In the genomic region with DNA sequence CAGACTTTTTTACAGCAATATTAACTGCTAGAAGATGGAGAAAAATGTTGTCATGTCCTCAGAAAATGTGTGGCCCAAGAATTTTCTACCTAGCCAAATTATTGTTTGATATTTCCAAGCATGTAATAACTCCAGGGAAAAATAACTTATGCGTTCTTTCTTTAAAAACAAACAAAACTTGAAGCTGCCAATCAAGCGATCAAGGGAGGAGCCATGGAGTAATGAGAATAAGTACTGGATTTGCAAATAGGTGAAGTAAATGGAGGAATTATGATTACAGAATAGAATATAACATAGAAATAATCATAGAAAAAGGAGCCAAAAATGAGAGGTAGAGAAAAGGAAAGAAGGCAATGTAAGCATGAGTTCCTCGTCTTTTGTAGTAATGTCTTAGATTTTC, we compare ENCODE assay signal across 18 cellular contexts.
DNase-seq lines count a peak whose midpoint lies in the region; ATAC-seq, FAIRE-seq and TF ChIP-seq lines count a peak whose summit lies in the region.
"Had no signal": no experiment of that assay in that cellular context is flagged by ENCODE, and none has a peak within 500 bp of the region (broad histone marks: within the 10 kb centered on the region; RNA-seq: fewer than 3 reads in every experiment).

No MANE protein-coding gene starts in this region.

- H3K9ac ChIP-seq in Loucy (ENCODE audit: low read depth, low read length, poor library complexity, severe bottlenecking) (peak overlapping the region; percentile 30), K562 (ENCODE audit: insufficient read depth in 1 of 2, low read depth in 2 of 2, low read length in 2 of 2) (no peak overlapping the region)
- H3K9ac ChIP-seq: BLaER1 treated with 17β-estradiol and CSF1 and Interleukin-3, amounts not matched to agents 10 nM and 100 nM had no signal

- H3K27me3 Mint-ChIP-seq in mesothelial cell of epicardium (ENCODE audit: low read depth) = peaks cover 1% of the 10 kb centered on the region
- H3K27me3 Mint-ChIP-seq in WTC11 (ENCODE audit: low read depth) = no peaks in the 10 kb centered on the region
- H3K27me3 Mint-ChIP-seq: B cell had no signal

- TF ChIP-seq RAD21 in K562 (CRISPR knock-in tag; conservative IDR thresholded peaks at IDR 0.05 in 1 of 2, IDR thresholded peaks at IDR 0.05 in 1 of 2) = no peak

- H3K27ac ChIP-seq in K562 (ENCODE audit: extremely low read depth, low read depth, low read length) = no peak overlapping the region
- peak overlapping the region; percentile 15 to 64 for H3K27ac ChIP-seq in uterus
- no peak overlapping the region for H3K27ac ChIP-seq in Peyer's patch
- H3K27ac ChIP-seq: BLaER1 treated with 17β-estradiol and CSF1 and Interleukin-3, amounts not matched to agents 10 nM and 100 nM had no signal

- BruUV-seq in K562 (replicated peaks; lab: Mats Ljungman, UMichigan) = no TSS peak

- H3K27ac Mint-ChIP-seq in mesothelial cell of epicardium = peak overlapping the region; percentile 68
- H3K27ac Mint-ChIP-seq in WTC11 = no peak overlapping the region
- H3K27ac Mint-ChIP-seq: B cell; CD8-positive, alpha-beta T cell; GM23338 had no signal

- H3K36me3 ChIP-seq in Loucy (ENCODE audit: insufficient read depth, low read length) (no peaks in the 10 kb centered on the region), K562 (ENCODE audit: control insufficient read depth, insufficient read depth, low read length) (no peaks in the 10 kb centered on the region), uterus (no peaks in the 10 kb centered on the region), Peyer's patch (no peaks in the 10 kb centered on the region)
- H3K36me3 ChIP-seq: BLaER1 treated with 17β-estradiol and CSF1 and Interleukin-3, amounts not matched to agents 10 nM and 100 nM had no signal

- H3K79me2 ChIP-seq in Loucy (ENCODE audit: insufficient read depth, low read length) = peaks cover 3% of the 10 kb centered on the region; the same call in 1 of the 2 replicates
- H3K79me2 ChIP-seq in K562 (ENCODE audit: control insufficient read depth, insufficient read depth, low read length) = no peaks in the 10 kb centered on the region

- H3K4me2 ChIP-seq in Loucy (ENCODE audit: low read depth, low read length, poor library complexity, severe bottlenecking) (peak overlapping the region; percentile 60), K562 (ENCODE audit: insufficient read depth, low read length) (no peak overlapping the region)
- H3K4me2 ChIP-seq: GM23338 had no signal

- H3K9me2 ChIP-seq in Loucy (replicated peaks; ENCODE audit: low read depth, low read length) = no peaks in the 10 kb centered on the region

- intact Hi-C loops in K562 (cut with micrococcal nuclease) = loop anchor here (10.0 kb wide), 2 partner anchors 297 to 623 kb away; partner anchors contain the start of gene TRIM13
- intact Hi-C loops in uterus (cut with DNase I; ENCODE audit: low total_unique reads) = no loop called here

- no peak for DNase-seq in K562 (ENCODE audit: extremely low read depth in 1 of 4, low spot score in 3 of 4)
- no peak for DNase-seq in mesothelial cell of epicardium (ENCODE audit: low spot score in 2 of 2, unreplicated experiment in 2 of 2)
- no peak for DNase-seq in uterus
- DNase-seq in DMS53 treated with DMSO at 0.1 percent for 48 hours (lab: John Stamatoyannopoulos, UW; ENCODE audit: unreplicated experiment) = no peak
- DNase-seq in WTC11 (ENCODE audit: low spot score) = no peak
- DNase-seq in Peyer's patch = no peak
- DNase-seq: Calu3; CD8-positive, alpha-beta T cell; DND-41 had no signal

- no peaks in the 10 kb centered on the region for H3K36me3 Mint-ChIP-seq in mesothelial cell of epicardium
- no peaks in the 10 kb centered on the region for H3K36me3 Mint-ChIP-seq in WTC11
- H3K36me3 Mint-ChIP-seq: CD8-positive, alpha-beta T cell had no signal

- ATAC-seq in K562 (no peak), WTC11 (no peak)
- ATAC-seq: CD8-positive, alpha-beta T cell; GM23338; HCT116 had no signal

- TF ChIP-seq POLR2A in K562 (conservative IDR thresholded peaks at IDR 0.05) = no peak
- TF ChIP-seq POLR2A in uterus (IDR thresholded peaks at IDR 0.05) = no peak
- TF ChIP-seq POLR2A in Peyer's patch (IDR thresholded peaks at IDR 0.05) = no peak

- H4K20me1 ChIP-seq in Loucy (ENCODE audit: insufficient read depth, low read length, poor library complexity, severe bottlenecking) (no peaks in the 10 kb centered on the region), K562 (replicated peaks; ENCODE audit: control insufficient read depth, insufficient read depth, low read length) (no peaks in the 10 kb centered on the region)
- H4K20me1 ChIP-seq: BLaER1 treated with 17β-estradiol and CSF1 and Interleukin-3, amounts not matched to agents 10 nM and 100 nM had no signal

- H3K9me3 ChIP-seq in Loucy (ENCODE audit: insufficient read depth, low read depth, low read length) (no peaks in the 10 kb centered on the region), K562 (replicated peaks; ENCODE audit: control insufficient read depth, insufficient read depth, low read depth, low read length) (no peaks in the 10 kb centered on the region), uterus (no peaks in the 10 kb centered on the region), Peyer's patch (no peaks in the 10 kb centered on the region)

- POLR2A ChIA-PET in K562 (lab: Yijun Ruan, JAX) (no interaction called here), WTC11 (lab: Charles Lee) (interaction anchor here (1.2 kb wide), 1 partner anchor 17 kb away, joined by 3 read pairs; no protein-coding TSS in a partner anchor)

- TF ChIP-seq CTCF in Loucy (conservative IDR thresholded peaks at IDR 0.05; ENCODE audit: low read length) = no peak
- TF ChIP-seq CTCF in K562 (IDR thresholded peaks at IDR 0.05 in 2 of 3, conservative IDR thresholded peaks at IDR 0.05 in 1 of 3; ENCODE audit: insufficient read depth in 2 of 3, low read depth in 1 of 3, low read length in 3 of 3) = no peak
- no peak for TF ChIP-seq CTCF in mesothelial cell of epicardium (IDR thresholded peaks at IDR 0.05; ENCODE audit: unreplicated experiment)
- TF ChIP-seq CTCF in uterus (IDR thresholded peaks at IDR 0.05) = no peak
- no peak for TF ChIP-seq CTCF in WTC11 (IDR thresholded peaks at IDR 0.05)
- TF ChIP-seq CTCF in Peyer's patch (IDR thresholded peaks at IDR 0.05) = no peak

- H3K4me1 ChIP-seq in Loucy (ENCODE audit: insufficient read depth, low read length, poor library complexity, severe bottlenecking) (peaks cover 58% of the 10 kb centered on the region), K562 (replicated peaks in 1 of 2; ENCODE audit: control insufficient read depth in 2 of 2, insufficient read depth in 2 of 2, low read length in 2 of 2) (peaks cover 0 to 15% of the 10 kb centered on the region in 2 experiments; a peak in 3 of 5 replicates), uterus (no peaks in the 10 kb centered on the region), Peyer's patch (no peaks in the 10 kb centered on the region)

- H3K4me1 Mint-ChIP-seq in mesothelial cell of epicardium = peaks cover 33% of the 10 kb centered on the region
- H3K4me1 Mint-ChIP-seq in WTC11 = peaks cover 5% of the 10 kb centered on the region; the same call in 1 of the 2 replicates

- no peaks in the 10 kb centered on the region for H3K27me3 ChIP-seq in Loucy (ENCODE audit: insufficient read depth, low read length, poor library complexity, severe bottlenecking)
- no peaks in the 10 kb centered on the region for H3K27me3 ChIP-seq in K562 (ENCODE audit: control insufficient read depth in 2 of 2, insufficient read depth in 2 of 2, low read length in 2 of 2)
- H3K27me3 ChIP-seq in uterus = no peaks in the 10 kb centered on the region
- H3K27me3 ChIP-seq in Peyer's patch = no peaks in the 10 kb centered on the region
- H3K27me3 ChIP-seq: BLaER1 treated with 17β-estradiol and CSF1 and Interleukin-3, amounts not matched to agents 10 nM and 100 nM had no signal

- H2AFZ ChIP-seq in Loucy (ENCODE audit: low read length) (no peak overlapping the region), K562 (ENCODE audit: low read depth, low read length) (no peak overlapping the region)
- H2AFZ ChIP-seq: GM23338 had no signal

- in situ Hi-C loops in K562 (cut with MboI) = no loop called here

- peaks cover 6% of the 10 kb centered on the region; the same call in 1 of the 2 replicates for H3F3A ChIP-seq in Loucy (ENCODE audit: low read depth)

- CTCF ChIA-PET in K562 (lab: Yijun Ruan, JAX; ENCODE audit: low intra/inter-chr PET ratio) (no interaction called here), WTC11 (lab: Charles Lee) (interaction anchor here (2.0 kb wide), 1 partner anchor 642 kb away, joined by 6 read pairs; no protein-coding TSS in a partner anchor)

- peak; percentile 6 for FAIRE-seq in K562 (lab: Jason Lieb, UNC)
- FAIRE-seq: G401.6, GM12891, GM19239, H54 had no signal

- no peak for TF ChIP-seq EP300 in K562 (IDR thresholded peaks at IDR 0.05; ENCODE audit: low read length)

- H3K4me3 ChIP-seq in Loucy (ENCODE audit: low read length, poor library complexity, severe bottlenecking) = no peak overlapping the region
- H3K4me3 ChIP-seq in K562 = no peak overlapping the region
- H3K4me3 ChIP-seq in uterus = no peak overlapping the region
- H3K4me3 ChIP-seq in Peyer's patch = no peak overlapping the region
- H3K4me3 ChIP-seq: BLaER1 treated with 17β-estradiol and CSF1 and Interleukin-3, amounts not matched to agents 10 nM and 100 nM; GM23338 had no signal

- H3K9me3 Mint-ChIP-seq in mesothelial cell of epicardium (peaks cover 3% of the 10 kb centered on the region), WTC11 (no peaks in the 10 kb centered on the region)
- H3K9me3 Mint-ChIP-seq: CD8-positive, alpha-beta T cell; GM23338 had no signal

- WGBS in K562 (ENCODE audit: insufficient coverage, low coverage, missing lambda C conversion rate) = 83% methylated on average over 3 of the region's 3 CpGs

- H3K9me1 ChIP-seq in K562 (ENCODE audit: control insufficient read depth, insufficient read depth, low read length) = no peaks in the 10 kb centered on the region

- H3K4me3 Mint-ChIP-seq in mesothelial cell of epicardium (no peak overlapping the region), WTC11 (no peak overlapping the region)
- H3K4me3 Mint-ChIP-seq: B cell; CD8-positive, alpha-beta T cell; GM23338 had no signal

TF ChIP-seq in K562, 482 proteins besides CTCF, POLR2A, EP300 and RAD21 (continues in another document):
- no peak for TF ChIP-seq ZNF766 (CRISPR knock-in tag; conservative IDR thresholded peaks at IDR 0.05)
- no peak for TF ChIP-seq SMARCA5 (IDR thresholded peaks at IDR 0.05)

TF ChIP-seq in WTC11, 78 proteins besides CTCF, POLR2A, EP300 and RAD21:
- TF ChIP-seq ZNF416 (CRISPR knock-in tag; IDR thresholded peaks at IDR 0.05) = no peak
- TF ChIP-seq ZNF423 (CRISPR knock-in tag; IDR thresholded peaks at IDR 0.05) = no peak
- no peak for TF ChIP-seq JAZF1 (CRISPR knock-in tag; IDR thresholded peaks at IDR 0.05)
- no peak for TF ChIP-seq HMGA2 (CRISPR knock-in tag; IDR thresholded peaks at IDR 0.05)

Comparison
In these comparisons a context has a peak if more than half of its experiments do, and no peak if none do; other contexts are left out.
1. H3K27ac ChIP-seq: peak in uterus (2 of 2); none in K562 (single experiment) and Peyer's patch (0 of 4).